8 cellular contexts compared by ENCODE assay signal in genomic region chr3:126267169-126267975, GRCh38.
DNase-seq lines count a peak whose midpoint lies in the region; ATAC-seq and TF ChIP-seq lines count a peak whose summit lies in the region.

No MANE protein-coding gene starts in this region.

- no peaks in the 10 kb centered on the region for H3K27me3 Mint-ChIP-seq in Calu3 (ENCODE audit: unreplicated experiment)

- TF ChIP-seq POLR2A in esophagus squamous epithelium (IDR thresholded peaks at IDR 0.05) (peak in 1 of 4 donors; percentile 41), vagina (IDR thresholded peaks at IDR 0.05) (no peak)

- peaks cover 31% of the 10 kb centered on the region for H3K4me1 Mint-ChIP-seq in Calu3 (ENCODE audit: low read depth, unreplicated experiment)

- H3K27ac ChIP-seq in Panc1 (ENCODE audit: low read length): peak overlapping the region; percentile 60
- H3K27ac ChIP-seq in esophagus squamous epithelium: peak overlapping the region; percentile 72 to 93 (median 87)
- H3K27ac ChIP-seq in vagina: peak overlapping the region; percentile 76

- TF ChIP-seq CTCF in Calu3 (IDR thresholded peaks at IDR 0.05; ENCODE audit: unreplicated experiment): no peak
- TF ChIP-seq CTCF in Panc1 (IDR thresholded peaks at IDR 0.05): no peak
- no peak for TF ChIP-seq CTCF in esophagus squamous epithelium (IDR thresholded peaks at IDR 0.05)
- TF ChIP-seq CTCF in mucosa of descending colon (IDR thresholded peaks at IDR 0.05): no peak
- TF ChIP-seq CTCF in vagina (IDR thresholded peaks at IDR 0.05): no peak

- intact Hi-C loops in Calu3 (cut with micrococcal nuclease; ENCODE audit: unreplicated experiment): no loop called here
- intact Hi-C loops in Panc1 (cut with micrococcal nuclease; ENCODE audit: unreplicated experiment): no loop called here
- intact Hi-C loops in esophagus squamous epithelium (cut with DNase I): no loop called here
- intact Hi-C loops in mucosa of descending colon (cut with DNase I, micrococcal nuclease): no loop called here
- intact Hi-C loops in vagina (cut with DNase I): loop anchor here (10.0 kb wide), 1 partner anchor 87 kb away; the partner anchor contains the start of gene KLF15

- BruUV-seq in Calu3 (replicated peaks; lab: Mats Ljungman, UMichigan): no TSS peak
- no TSS peak for BruUV-seq in Panc1 (replicated peaks; lab: Mats Ljungman, UMichigan)

- no peaks in the 10 kb centered on the region; the same call in 1 of the 2 replicates for H3K36me3 ChIP-seq in Panc1 (ENCODE audit: control insufficient read depth, insufficient read depth, low read length)
- no peaks in the 10 kb centered on the region for H3K36me3 ChIP-seq in esophagus squamous epithelium
- no peaks in the 10 kb centered on the region for H3K36me3 ChIP-seq in mucosa of descending colon (ENCODE audit: low read depth)
- H3K36me3 ChIP-seq in vagina: no peaks in the 10 kb centered on the region

- H3K9me3 Mint-ChIP-seq in Calu3 (ENCODE audit: low read depth, unreplicated experiment): no peaks in the 10 kb centered on the region

- ATAC-seq in Panc1 (peak; percentile 88), mucosa of descending colon (peak; percentile 59), GM18909 (IDR thresholded peaks at IDR 0.05; ENCODE audit: poor library complexity, unreplicated experiment) (no peak)

- no peaks in the 10 kb centered on the region for H3K9me3 ChIP-seq in Panc1 (ENCODE audit: control insufficient read depth, insufficient read depth, low read depth, low read length)
- no peaks in the 10 kb centered on the region for H3K9me3 ChIP-seq in esophagus squamous epithelium
- no peaks in the 10 kb centered on the region for H3K9me3 ChIP-seq in mucosa of descending colon
- H3K9me3 ChIP-seq in vagina: no peaks in the 10 kb centered on the region

- H3K27ac Mint-ChIP-seq in Calu3 (ENCODE audit: unreplicated experiment): peak overlapping the region; percentile 24

- H3K4me3 ChIP-seq in Panc1 (ENCODE audit: low read depth in 2 of 2, low read length in 2 of 2) (peak overlapping the region; percentile 39 to 56), esophagus squamous epithelium (peak overlapping the region; percentile 6 to 59 (median 32)), mucosa of descending colon (no peak overlapping the region), vagina (peak overlapping the region; percentile 22 to 32)

- 3 to 15% methylated on average over 12 to 28 of the region's 62 CpGs for WGBS in esophagus squamous epithelium, 2 donors

- CTCF ChIA-PET in Calu3 (lab: Charles Lee): interaction anchor here (0.9 to 1.2 kb wide), 2 partner anchors 12 to 113 kb away, joined by 3 read pairs; no protein-coding TSS in a partner anchor
- CTCF ChIA-PET in Panc1 (lab: Charles Lee): no interaction called here

- no peaks in the 10 kb centered on the region for H3K27me3 ChIP-seq in Panc1 (ENCODE audit: control insufficient read depth, insufficient read depth, low read length)
- H3K27me3 ChIP-seq in esophagus squamous epithelium: peaks cover 0 to 55% (median 0%) of the 10 kb centered on the region in 4 donors
- no peaks in the 10 kb centered on the region for H3K27me3 ChIP-seq in vagina

- H3K36me3 Mint-ChIP-seq in Calu3 (ENCODE audit: insufficient read depth, unreplicated experiment): peaks cover 13% of the 10 kb centered on the region

- in situ Hi-C loops in Panc1 (cut with HindIII; ENCODE audit: low pct_unique_long_range_greater_than_20kb, low sequenced_read_pairs): no loop called here

- DNase-seq in Calu3 (peak; percentile 84), Panc1 (ENCODE audit: low read depth, low spot score) (no peak), esophagus squamous epithelium (lab: John Stamatoyannopoulos, UW) (no peak), mucosa of descending colon (peak; percentile 21 to 61 (median 51)), vagina (ENCODE audit: extremely low spot score in 2 of 2) (peak in 1 of 2 donors; percentile 88), NCI-H1092 (lab: John Stamatoyannopoulos, UW) (no peak), activated gamma-delta T cell treated with Interleukin-2 at 50 U/mL for 16 hours (no peak)

- H3K4me3 Mint-ChIP-seq in Calu3 (ENCODE audit: low read depth, unreplicated experiment): peak overlapping the region; percentile 77

- POLR2A ChIA-PET in Panc1 (lab: Charles Lee): no interaction called here

- H3K4me1 ChIP-seq in Panc1 (ENCODE audit: control insufficient read depth, insufficient read depth, low read length) (peaks cover 13% of the 10 kb centered on the region), esophagus squamous epithelium (peaks cover 28 to 79% (median 42%) of the 10 kb centered on the region in 3 donors), mucosa of descending colon (ENCODE audit: low read depth) (peaks cover 4% of the 10 kb centered on the region), vagina (peaks cover 42% of the 10 kb centered on the region)

Comparison
In these comparisons a context has a peak if more than half of its experiments do, and no peak if none do; other contexts are left out.
1. DNase-seq: peak in Calu3 (single experiment) and mucosa of descending colon (3 of 3); none in Panc1 (single experiment), esophagus squamous epithelium (single experiment), NCI-H1092 (single experiment) and activated gamma-delta T cell treated with Interleukin-2 at 50 U/mL for 16 hours (single experiment).
2. Peak in every context shown above with its lines, with median percentiles within 50 percentile points of each other: H3K27ac ChIP-seq.